Comparison of ENCODE assay signal across 9 cellular contexts in the genomic region with DNA sequence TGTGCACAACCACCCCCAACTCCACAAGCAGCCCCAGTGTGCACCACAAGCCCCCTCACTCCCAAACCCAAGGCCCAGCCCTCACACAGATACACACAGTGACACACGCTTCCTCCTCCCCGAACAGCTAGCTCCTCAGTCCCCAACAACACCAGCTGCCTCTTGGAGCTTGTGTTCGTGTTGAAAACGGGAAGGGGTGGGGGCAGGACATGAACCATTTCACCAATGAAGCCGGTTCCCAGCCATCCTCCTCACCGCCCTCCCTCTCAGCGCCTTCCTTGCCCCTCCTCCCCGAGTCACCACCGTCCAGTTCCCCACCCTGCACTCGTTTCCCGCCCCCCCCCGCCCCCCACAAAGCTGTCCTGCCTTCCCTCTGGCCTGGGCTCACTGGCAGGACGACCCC. TPM values are rescaled to one million over a fixed set of nuclear protein-coding genes. Genes with fewer than 3 reads are reported as not detected.
DNase-seq lines count a peak whose midpoint lies in the region; ATAC-seq and TF ChIP-seq lines count a peak whose summit lies in the region.
"Had no signal": no experiment of that assay in that cellular context is flagged by ENCODE, and none has a peak within 500 bp of the region (broad histone marks: within the 10 kb centered on the region; RNA-seq: fewer than 3 reads in every experiment).

No MANE protein-coding gene starts in this region.

- no peak for TF ChIP-seq EP300 in stomach (IDR thresholded peaks at IDR 0.05)

- no peak for TF ChIP-seq POLR2A in stomach (IDR thresholded peaks at IDR 0.05)

- ATAC-seq in HG03108 (IDR thresholded peaks at IDR 0.05; ENCODE audit: unreplicated experiment), result no peak

- H3K9ac ChIP-seq in HUES48 (ENCODE audit: low read depth, low read length), result no peak overlapping the region
- no peak overlapping the region for H3K9ac ChIP-seq in liver (ENCODE audit: low read depth in 1 of 2, low read length in 2 of 2)

- intact Hi-C loops in stomach (cut with DNase I; ENCODE audit: low total_unique reads), result loop anchor here (10.0 kb wide), 1 partner anchor 76 kb away; no protein-coding TSS in a partner anchor

- WGBS in liver, result 9% methylated on average over 13 of the region's 13 CpGs
- WGBS in stomach, 5 donors, result 1 to 3% (median 3%) methylated on average over 12 to 13 of the region's 13 CpGs

- H3K4me3 ChIP-seq in HUES48 (ENCODE audit: low read depth, low read length) (peak overlapping the region; percentile 69), coronary artery (peak overlapping the region; percentile 78), liver (ENCODE audit: low read depth in 1 of 3, low read length in 3 of 3) (peak overlapping the region in 2 of 3 donors; percentile 38 to 44), stomach (peak overlapping the region; percentile 42 to 49 (median 47))

- no peaks in the 10 kb centered on the region for H3K9me3 ChIP-seq in HUES48 (ENCODE audit: control insufficient read depth, insufficient read depth, low read length)
- no peaks in the 10 kb centered on the region for H3K9me3 ChIP-seq in liver (ENCODE audit: control insufficient read depth in 4 of 4, low read length in 3 of 4)
- H3K9me3 ChIP-seq in stomach, result no peaks in the 10 kb centered on the region

- H3K27me3 ChIP-seq in HUES48 (ENCODE audit: control insufficient read depth, insufficient read depth, low read length) (peaks cover 53% of the 10 kb centered on the region), liver (ENCODE audit: control insufficient read depth in 4 of 4, insufficient read depth in 4 of 4, low read length in 3 of 4) (no peaks in the 10 kb centered on the region), stomach (peaks cover 0 to 66% (median 38%) of the 10 kb centered on the region in 3 donors)

- TF ChIP-seq RAD21 in liver (IDR thresholded peaks at IDR 0.05), result no peak

- H3K27ac ChIP-seq in HUES48 (ENCODE audit: low read depth, low read length), result peak overlapping the region; percentile 37
- peak overlapping the region in 1 of 2 donors; percentile 77 for H3K27ac ChIP-seq in coronary artery
- H3K27ac ChIP-seq in liver (ENCODE audit: low read depth in 1 of 2, low read length in 2 of 2), result peak overlapping the region in 1 of 2 donors; percentile 72
- H3K27ac ChIP-seq in stomach, result peak overlapping the region in 4 of 5 donors; percentile 41 to 73 (median 62)

- TF ChIP-seq CTCF in coronary artery (IDR thresholded peaks at IDR 0.05), result no peak
- TF ChIP-seq CTCF in liver (IDR thresholded peaks at IDR 0.05; ENCODE audit: low read depth, low read length, missing input control), result no peak
- no peak for TF ChIP-seq CTCF in stomach (IDR thresholded peaks at IDR 0.05)

- no peaks in the 10 kb centered on the region for H3K36me3 ChIP-seq in HUES48 (ENCODE audit: control insufficient read depth, insufficient read depth, low read length)
- H3K36me3 ChIP-seq in liver (ENCODE audit: control insufficient read depth in 4 of 4, insufficient read depth in 3 of 4, low read depth in 1 of 4, low read length in 3 of 4), result no peaks in the 10 kb centered on the region
- H3K36me3 ChIP-seq in stomach, result no peaks in the 10 kb centered on the region

- H3K4me1 ChIP-seq in HUES48 (ENCODE audit: control insufficient read depth, insufficient read depth, low read length), result peaks cover 34% of the 10 kb centered on the region
- peaks cover 0 to 41% (median 29%) of the 10 kb centered on the region in 4 donors for H3K4me1 ChIP-seq in liver (ENCODE audit: control insufficient read depth in 4 of 4, insufficient read depth in 4 of 4, low read length in 3 of 4)
- H3K4me1 ChIP-seq in stomach, result peaks cover 23 to 35% (median 29%) of the 10 kb centered on the region in 4 donors

- DNase-seq in CD1c-positive myeloid dendritic cell (ENCODE audit: extremely low spot score), result peak; percentile 84
- peak; percentile 42 for DNase-seq in SIG-M5 (lab: John Stamatoyannopoulos, UW)
- no peak for DNase-seq in coronary artery (ENCODE audit: low spot score)
- DNase-seq in stomach, result peak; percentile 43
- DNase-seq in activated CD4-positive, CD25-positive, alpha-beta regulatory T cell (lab: John Stamatoyannopoulos, UW), result no peak

TF ChIP-seq in liver, 16 proteins besides CTCF, POLR2A, EP300 and RAD21:
- TF ChIP-seq FOXA1 (IDR thresholded peaks at IDR 0.05), result no peak
- TF ChIP-seq YY1 (IDR thresholded peaks at IDR 0.05), result no peak
- TF ChIP-seq NR2F2 (IDR thresholded peaks at IDR 0.05), result no peak
- TF ChIP-seq EGR1 (IDR thresholded peaks at IDR 0.05; ENCODE audit: low read depth in 2 of 2), result no peak
- TF ChIP-seq HNF4G (IDR thresholded peaks at IDR 0.05), result no peak
- no peak for TF ChIP-seq TAF1 (conservative IDR thresholded peaks at IDR 0.05)
- TF ChIP-seq GABPA (IDR thresholded peaks at IDR 0.05 in 1 of 2, conservative IDR thresholded peaks at IDR 0.05 in 1 of 2), result no peak
- no peak for TF ChIP-seq SP1 (IDR thresholded peaks at IDR 0.05)
- no peak for TF ChIP-seq JUND (IDR thresholded peaks at IDR 0.05)

RNA-seq across cellular contexts. Expression of a gene that starts 0.3 kb away (rescaled TPM):
- total RNA-seq in liver (1 to 10 TPM in 1 of 2 donors, under 1 TPM in 1; 0.59 to 2.1 TPM), stomach (1 to 10 TPM; 1.3 to 7.5 (median 1.8) TPM)
- polyA plus RNA-seq in liver (1 to 10 TPM; 1.4 to 2.4 TPM), stomach (1 to 10 TPM; 2.6 to 9.3 (median 6.4) TPM)
- polyA plus RNA-seq: IgD-negative memory B cell had no signal

RNA-seq across cellular contexts. Expression of a gene that starts 6.9 kb away (rescaled TPM):
- total RNA-seq in liver (1 to 10 TPM; 1.5 to 1.9 TPM), stomach (10 to 100 TPM; 15.2 to 41.1 (median 18.0) TPM)
- polyA plus RNA-seq in liver (1 to 10 TPM in 1 of 2 donors, under 1 TPM in 1; 0.42 to 1.7 TPM), stomach (10 to 100 TPM in 1 of 3 donors, 1 to 10 TPM in 2; 7.0 to 15.1 (median 9.1) TPM)
- polyA plus RNA-seq: IgD-negative memory B cell had no signal

RNA-seq across cellular contexts. Expression of a gene that starts 19.5 kb away (rescaled TPM):
- total RNA-seq in liver (under 1 TPM in 1 of 2 donors, not detected in 1; under 0.01 TPM), stomach (10 to 100 TPM in 1 of 5 donors, 1 to 10 TPM in 2, under 1 TPM in 1, not detected in 1; 0.89 to 11.1 (median 4.5) TPM)
- polyA plus RNA-seq in liver (under 1 TPM in 1 of 2 donors, not detected in 1; 0.12 TPM), stomach (1 to 10 TPM in 2 of 3 donors, under 1 TPM in 1; 0.87 to 2.8 (median 2.7) TPM)
- polyA plus RNA-seq: IgD-negative memory B cell had no signal

RNA-seq across cellular contexts. Expression of a gene that starts 29.8 kb away (rescaled TPM):
- total RNA-seq in liver (10 to 100 TPM in 1 of 2 donors, under 1 TPM in 1; 0.25 to 26.0 TPM), stomach (10 to 100 TPM in 3 of 5 donors, 1 to 10 TPM in 2; 3.3 to 56.0 (median 19.6) TPM)
- polyA plus RNA-seq in liver (1 to 10 TPM; 1.3 to 3.9 TPM), stomach (10 to 100 TPM in 1 of 3 donors, 1 to 10 TPM in 2; 2.1 to 12.2 (median 9.8) TPM)

RNA-seq across cellular contexts. Expression of a gene that starts 30.7 kb away (rescaled TPM):
- total RNA-seq in liver (10 to 100 TPM; 39.8 to 41.0 TPM), stomach (10 to 100 TPM; 26.3 to 69.4 (median 48.7) TPM)
- polyA plus RNA-seq in liver (10 to 100 TPM; 15.2 to 31.6 TPM), stomach (10 to 100 TPM; 20.9 to 29.0 (median 25.0) TPM)

Comparison
In these comparisons a context has a peak if more than half of its experiments do, and no peak if none do; other contexts are left out.
1. DNase-seq: peak in CD1c-positive myeloid dendritic cell (single experiment), SIG-M5 (single experiment) and stomach (single experiment); none in coronary artery (single experiment) and activated CD4-positive, CD25-positive, alpha-beta regulatory T cell (0 of 4).
2. RNA of a gene that starts 6.9 kb away (total RNA-seq): 15.2 to 41.1 TPM in stomach; 1.5 to 1.9 TPM in liver; every median in the first group is over 4 times any median in the second.
3. Peak in every context shown above with its lines, with median percentiles within 50 percentile points of each other: H3K4me3 ChIP-seq.